9 cellular contexts compared by ENCODE assay signal in the genomic region with DNA sequence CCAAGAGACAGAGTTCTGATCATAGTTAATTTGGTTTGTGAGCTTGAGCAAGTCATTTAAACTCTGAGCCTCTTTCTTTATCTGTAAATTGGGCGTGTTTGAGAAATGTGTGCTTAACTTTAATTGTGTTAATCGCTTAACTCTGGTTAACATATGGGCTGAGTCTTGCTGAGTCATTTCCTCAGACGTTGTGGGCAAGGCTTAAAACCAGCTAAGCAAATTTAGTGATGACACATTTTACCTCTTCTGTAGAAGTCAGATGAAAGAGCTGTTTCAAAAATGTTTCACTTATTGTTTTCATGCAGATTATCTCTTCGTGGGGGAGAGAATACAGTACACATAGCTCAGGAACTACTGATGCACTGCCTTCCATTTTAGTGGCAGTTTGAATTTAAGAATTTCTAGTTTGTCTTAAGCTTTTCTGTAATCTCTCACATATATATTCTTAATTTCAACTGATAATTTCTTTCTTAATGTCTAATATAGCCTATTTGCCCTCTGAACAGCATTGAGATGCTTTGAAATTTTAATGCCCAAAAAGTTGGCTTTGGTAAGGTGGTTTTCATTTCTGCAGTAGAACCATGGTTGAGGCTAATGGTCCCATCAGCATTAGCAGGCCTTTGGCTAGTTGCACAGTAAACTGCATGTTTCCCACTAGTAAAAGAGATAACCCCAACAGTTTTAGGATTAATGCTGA. TPM values are rescaled to one million over a fixed set of nuclear protein-coding genes. Genes with fewer than 3 reads are reported as not detected.
DNase-seq lines count a peak whose midpoint lies in the region; ATAC-seq and TF ChIP-seq lines count a peak whose summit lies in the region.
"Had no signal": no experiment of that assay in that cellular context is flagged by ENCODE, and none has a peak within 500 bp of the region (broad histone marks: within the 10 kb centered on the region; RNA-seq: fewer than 3 reads in every experiment).

No MANE protein-coding gene starts in this region.

- H3K27me3 ChIP-seq in effector memory CD4-positive, alpha-beta T cell (replicated peaks; ENCODE audit: control insufficient read depth, insufficient read depth, low read length, poor library complexity, severe bottlenecking) = no peaks in the 10 kb centered on the region
- H3K27me3 ChIP-seq in BE2C = no peaks in the 10 kb centered on the region
- H3K27me3 ChIP-seq: body of pancreas had no signal

- H3K36me3 ChIP-seq in effector memory CD4-positive, alpha-beta T cell (ENCODE audit: control insufficient read depth, insufficient read depth, low read length) = no peaks in the 10 kb centered on the region
- peaks cover 5% of the 10 kb centered on the region; the same call in 1 of the 2 replicates for H3K36me3 ChIP-seq in BE2C

- no peaks in the 10 kb centered on the region for H3K9me3 ChIP-seq in effector memory CD4-positive, alpha-beta T cell (ENCODE audit: control insufficient read depth, low read length)
- H3K9me3 ChIP-seq in BE2C = no peaks in the 10 kb centered on the region
- H3K9me3 ChIP-seq: body of pancreas had no signal

- no peak for TF ChIP-seq CTCF in BE2C (IDR thresholded peaks at IDR 0.05; ENCODE audit: low read depth, low read length)

- no peak overlapping the region for H3K4me3 ChIP-seq in effector memory CD4-positive, alpha-beta T cell (ENCODE audit: insufficient read depth, low read depth, low read length, poor library complexity, severe bottlenecking)
- no peak overlapping the region for H3K4me3 ChIP-seq in BE2C (ENCODE audit: low read depth, low read length)
- H3K4me3 ChIP-seq: body of pancreas had no signal

- DNase-seq in Daoy (ENCODE audit: low read depth) (peak; percentile 88), T-helper 1 cell (peak in 3 of 5 donors; percentile 11 to 91 (median 26)), pulmonary artery endothelial cell (ENCODE audit: low read depth, low spot score) (peak; percentile 46), NCI-H1694 (lab: John Stamatoyannopoulos, UW) (no peak), BE2C (no peak)
- DNase-seq in effector memory CD4-positive, alpha-beta T cell = peak; percentile 13 to 17 (median 16)

- H3K27ac ChIP-seq in effector memory CD4-positive, alpha-beta T cell (ENCODE audit: insufficient read depth, low read length, poor library complexity, severe bottlenecking) = no peak overlapping the region

- H3K4me1 ChIP-seq in effector memory CD4-positive, alpha-beta T cell (ENCODE audit: control insufficient read depth, insufficient read depth, low read length, poor library complexity, severe bottlenecking) = peaks cover 10% of the 10 kb centered on the region
- no peaks in the 10 kb centered on the region; the same call in 1 of the 2 replicates for H3K4me1 ChIP-seq in BE2C

- ATAC-seq in GM21360 (IDR thresholded peaks at IDR 0.05; ENCODE audit: unreplicated experiment) (peak; percentile 69), HG03571 (IDR thresholded peaks at IDR 0.05; ENCODE audit: unreplicated experiment) (peak; percentile 81)
- ATAC-seq: body of pancreas had no signal

RNA-seq across cellular contexts. Expression of gene RAB10, which starts 34.9 kb away (rescaled TPM):
- total RNA-seq in Daoy (2014; rRNA removed; shearing (Covaris generic)) = 117 and 158 TPM in 2 replicates
- 71.9 and 123 TPM in 2 replicates for total RNA-seq in pulmonary artery endothelial cell
- polyA plus RNA-seq in BE2C (2012; ENCODE audit: insufficient read depth, insufficient read length, low read depth) = 91.4 TPM

Comparison
In these comparisons a context has a peak if more than half of its experiments do, and no peak if none do; other contexts are left out.
1. DNase-seq: peak in Daoy (single experiment), T-helper 1 cell (3 of 5), effector memory CD4-positive, alpha-beta T cell (3 of 3) and pulmonary artery endothelial cell (single experiment); none in NCI-H1694 (single experiment) and BE2C (single experiment).